Comparison of ENCODE assay signal across 8 cellular contexts in genomic region chr1:35557118-35557610, GRCh38. TPM values are rescaled to one million over a fixed set of nuclear protein-coding genes. Genes with fewer than 3 reads are reported as not detected.
DNase-seq lines count a peak whose midpoint lies in the region; ATAC-seq and TF ChIP-seq lines count a peak whose summit lies in the region.

Gene KIAA0319L, minus strand, starts transcription at chr1:35557403. Its CDS starts 2,912 bp downstream, at chr1:35554491.

- H2AFZ ChIP-seq in hepatocyte = peak within 1 kb of the TSS; percentile 64

- peaks cover 45% of the 10 kb centered on the region for H3K79me2 ChIP-seq in hepatocyte

- no peak for TF ChIP-seq CTCF in ascending aorta (IDR thresholded peaks at IDR 0.05)
- no peak for TF ChIP-seq CTCF in hepatocyte (IDR thresholded peaks at IDR 0.05; ENCODE audit: poor library complexity)
- TF ChIP-seq CTCF in psoas muscle (IDR thresholded peaks at IDR 0.05) = no peak

- ATAC-seq in HG03196 (IDR thresholded peaks at IDR 0.05; ENCODE audit: unreplicated experiment) (peak; percentile 61), psoas muscle (peak; percentile 87 to 90 (median 88))

- DNase-seq in DMS53 (lab: John Stamatoyannopoulos, UW) = peak; percentile 96
- DNase-seq in GM19240 (ENCODE audit: insufficient read length, low spot score) = peak; percentile 60
- peak; percentile 94 for DNase-seq in NCI-H82 (lab: John Stamatoyannopoulos, UW)
- DNase-seq in ascending aorta (ENCODE audit: low spot score in 2 of 2) = peak in 1 of 2 donors; percentile 94
- DNase-seq in hepatocyte (ENCODE audit: low spot score) = peak; percentile 76
- DNase-seq in psoas muscle = peak; percentile 91 to 94
- DNase-seq in NCI-H1694 (lab: John Stamatoyannopoulos, UW) = no peak

- H3K4me3 ChIP-seq in ascending aorta (peak within 1 kb of the TSS; percentile 85 to 98), hepatocyte (peak within 1 kb of the TSS; percentile 94), psoas muscle (peak within 1 kb of the TSS; percentile 99)

- WGBS in hepatocyte (ENCODE audit: low lambda C conversion rate, missing lambda C conversion rate) = 3% methylated on average over 23 of the region's 39 CpGs
- WGBS in psoas muscle, 3 donors = 0 to 1% (median 1%) methylated on average over 28 to 39 of the region's 39 CpGs

- H3K9me3 ChIP-seq in ascending aorta (no peaks in the 10 kb centered on the region), hepatocyte (ENCODE audit: low read depth) (no peaks in the 10 kb centered on the region), psoas muscle (no peaks in the 10 kb centered on the region)

- H4K20me1 ChIP-seq in hepatocyte (ENCODE audit: insufficient read depth, poor library complexity, severe bottlenecking) = peaks cover 6% of the 10 kb centered on the region

- H3K27me3 ChIP-seq in ascending aorta = no peaks in the 10 kb centered on the region
- no peaks in the 10 kb centered on the region for H3K27me3 ChIP-seq in hepatocyte
- no peaks in the 10 kb centered on the region for H3K27me3 ChIP-seq in psoas muscle (ENCODE audit: insufficient read depth in 3 of 3, low read length in 2 of 3)

- peak within 1 kb of the TSS; percentile 97 for H3K4me2 ChIP-seq in hepatocyte

- H3K36me3 ChIP-seq in ascending aorta = peaks cover 8 to 20% of the 10 kb centered on the region in 2 donors
- H3K36me3 ChIP-seq in hepatocyte (replicated peaks; ENCODE audit: insufficient read depth, low read depth) = no peaks in the 10 kb centered on the region
- peaks cover 0 to 26% of the 10 kb centered on the region in 2 donors for H3K36me3 ChIP-seq in psoas muscle (ENCODE audit: insufficient read depth in 1 of 2, low read depth in 1 of 2)

- intact Hi-C loops in ascending aorta (cut with DNase I) (loop anchor here (2.0 to 5.0 kb wide), 6 partner anchors 18 to 364 kb away; partner anchors contain the start of genes C1orf216, PSMB2 and SFPQ), psoas muscle (cut with DNase I) (no loop called here)

- H3K9me2 ChIP-seq in hepatocyte (replicated peaks; ENCODE audit: insufficient read depth) = no peaks in the 10 kb centered on the region

- H3K4me1 ChIP-seq in ascending aorta (peaks cover 4 to 46% of the 10 kb centered on the region in 2 donors), hepatocyte (ENCODE audit: insufficient read depth) (peaks cover 25% of the 10 kb centered on the region), psoas muscle (peaks cover 54% of the 10 kb centered on the region)

- H3K27ac ChIP-seq in ascending aorta (peak within 1 kb of the TSS; percentile 95 to 97), hepatocyte (peak within 1 kb of the TSS; percentile 97), psoas muscle (peak within 1 kb of the TSS; percentile 99)

RNA-seq across cellular contexts. Expression of gene KIAA0319L, which starts in this region (rescaled TPM):
- 44.9 TPM for total RNA-seq in ascending aorta
- total RNA-seq in hepatocyte = 77.7 and 82.3 TPM in 2 replicates
- 41.5 and 56.3 TPM in 2 replicates for polyA plus RNA-seq in hepatocyte
- 10 to 100 TPM; 32.0 to 46.9 (median 40.7) TPM for total RNA-seq in psoas muscle
- 10 to 100 TPM; 18.0 to 41.7 (median 24.2) TPM for polyA plus RNA-seq in psoas muscle
